ENCODE assay signal across 24 cellular contexts in genomic region chr19:5181331-5181730, GRCh38.
"Had no signal": no experiment of that assay in that cellular context is flagged by ENCODE, and none has a peak within 500 bp of the region (broad histone marks: within the 10 kb centered on the region; RNA-seq: fewer than 3 reads in every experiment).

No MANE protein-coding gene starts in this region.

- H3K9me3 ChIP-seq: left ventricle myocardium inferior, ovary, right atrium auricular region, sigmoid colon, spleen, tibial nerve, uterus had no signal

- H3K27ac ChIP-seq: left ventricle myocardium inferior, neural progenitor cell, ovary, right atrium auricular region, sigmoid colon, spleen, tibial nerve, uterus had no signal

- H3K27ac Mint-ChIP-seq: mesothelial cell of epicardium; natural killer cell; nephron progenitor cell; neural progenitor cell; progenitor cell of endocrine pancreas; stimulated activated effector memory CD8-positive, alpha-beta T cell treated with anti-CD3 and anti-CD28 coated beads, Interleukin-12 subunit alpha, Interleukin-12 subunit beta, amount 100 ng/mL, for 72 hours; stimulated activated naive CD8-positive, alpha-beta T cell treated with anti-CD3 and anti-CD28 coated beads, Interleukin-15, amount 100 ng/mL, for 72 hours; type B pancreatic cell had no signal

- H3K36me3 Mint-ChIP-seq: mesothelial cell of epicardium, naive B cell, natural killer cell, neural progenitor cell, type B pancreatic cell had no signal

- H3K4me3 Mint-ChIP-seq: mesothelial cell of epicardium; naive B cell; natural killer cell; nephron progenitor cell; neural progenitor cell; stimulated activated effector memory CD8-positive, alpha-beta T cell treated with anti-CD3 and anti-CD28 coated beads, Interleukin-12 subunit alpha, Interleukin-12 subunit beta, amount 100 ng/mL, for 72 hours; stimulated activated naive CD8-positive, alpha-beta T cell treated with anti-CD3 and anti-CD28 coated beads, Interleukin-15, amount 100 ng/mL, for 72 hours; type B pancreatic cell had no signal

- H3K9ac ChIP-seq: neural progenitor cell had no signal

- FAIRE-seq: islet of Langerhans, small intestine had no signal

- H3K9me3 Mint-ChIP-seq: mesothelial cell of epicardium; naive B cell; natural killer cell; nephron progenitor cell; neural progenitor cell; stimulated activated effector memory CD8-positive, alpha-beta T cell treated with anti-CD3 and anti-CD28 coated beads, Interleukin-12 subunit alpha, Interleukin-12 subunit beta, amount 100 ng/mL, for 72 hours; stimulated activated naive CD8-positive, alpha-beta T cell treated with anti-CD3 and anti-CD28 coated beads, Interleukin-15, amount 100 ng/mL, for 72 hours; type B pancreatic cell had no signal

- H3K36me3 ChIP-seq: left ventricle myocardium inferior, neural progenitor cell, ovary, right atrium auricular region, sigmoid colon, spleen, tibial nerve, uterus had no signal

- H3K4me1 ChIP-seq: left ventricle myocardium inferior, right atrium auricular region, sigmoid colon, tibial nerve, uterus had no signal

- H3K4me1 Mint-ChIP-seq: mesothelial cell of epicardium; natural killer cell; nephron progenitor cell; stimulated activated naive CD8-positive, alpha-beta T cell treated with anti-CD3 and anti-CD28 coated beads, Interleukin-15, amount 100 ng/mL, for 72 hours had no signal

- ATAC-seq: natural killer cell; stimulated activated effector memory CD8-positive, alpha-beta T cell treated with anti-CD3 and anti-CD28 coated beads, Interleukin-12 subunit alpha, Interleukin-12 subunit beta, amount 100 ng/mL, for 72 hours; stimulated activated naive CD8-positive, alpha-beta T cell treated with anti-CD3 and anti-CD28 coated beads, Interleukin-15, amount 100 ng/mL, for 72 hours had no signal

- H3K27me3 Mint-ChIP-seq: progenitor cell of endocrine pancreas; stimulated activated naive CD8-positive, alpha-beta T cell treated with anti-CD3 and anti-CD28 coated beads, Interleukin-15, amount 100 ng/mL, for 72 hours had no signal

- H3K4me3 ChIP-seq: left ventricle myocardium inferior, lung, neural progenitor cell, ovary, right atrium auricular region, sigmoid colon, spleen, tibial nerve, uterus had no signal

- DNase-seq: hippocampal formation; left ventricle myocardium inferior; mesendoderm; naive B cell; natural killer cell; nephron progenitor cell; ovary; sigmoid colon; small intestine; spleen; stimulated activated CD4-positive, alpha-beta T cell treated with anti-CD3 and anti-CD28 coated beads, Interleukin-4, amount 100 ng/mL, for 24 hours; stimulated activated naive CD4-positive, alpha-beta T cell treated with Interleukin-2 at 50 U/mL for 16 hours; stimulated activated naive CD8-positive, alpha-beta T cell treated with anti-CD3 and anti-CD28 coated beads, Interleukin-15, amount 100 ng/mL, for 72 hours; substantia nigra; uterus had no signal
